In the genomic region with DNA sequence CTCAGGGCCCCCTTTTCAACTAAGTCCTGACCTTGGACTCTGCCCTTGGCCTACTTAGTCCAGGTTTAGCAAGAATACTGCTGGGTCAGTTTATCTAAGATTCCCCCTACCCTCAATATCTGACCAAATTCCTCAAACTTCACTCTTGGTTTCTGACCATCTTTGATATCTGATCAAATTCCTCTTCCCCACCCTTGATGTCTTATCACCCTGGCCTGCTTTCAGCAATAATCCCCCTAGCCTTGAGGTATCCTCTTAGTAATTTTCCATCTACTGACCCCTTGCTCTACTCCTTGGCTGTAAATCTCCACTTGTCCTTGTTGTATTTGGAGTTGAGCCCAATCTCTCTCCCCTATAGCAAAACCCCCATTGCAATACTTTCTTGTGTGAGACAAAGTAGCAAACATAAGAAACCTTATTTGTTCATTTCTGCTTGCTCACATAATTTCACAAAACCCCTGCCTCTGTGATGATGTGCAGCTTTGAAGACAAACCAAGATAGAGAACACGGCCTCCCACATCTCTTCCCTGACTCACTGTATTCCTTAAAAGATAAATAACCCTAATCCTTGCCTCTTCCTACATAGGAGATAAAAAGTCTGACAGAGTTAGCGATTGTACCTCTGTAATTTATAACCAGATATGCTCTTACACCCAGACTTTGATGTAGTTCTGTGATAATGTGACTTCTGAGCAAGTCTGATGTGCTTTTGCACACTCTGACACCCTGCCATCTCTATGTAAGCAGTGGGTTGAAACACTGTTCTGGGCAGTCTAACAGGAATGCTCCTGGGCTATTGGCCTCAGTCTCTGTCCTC, we compare ENCODE assay signal across 15 cellular contexts. TPM values are rescaled to one million over a fixed set of nuclear protein-coding genes. Genes with fewer than 3 reads are reported as not detected.
"Had no signal": no experiment of that assay in that cellular context is flagged by ENCODE, and none has a peak within 500 bp of the region (broad histone marks: within the 10 kb centered on the region; RNA-seq: fewer than 3 reads in every experiment).

No MANE protein-coding gene starts in this region.

- H3K9me3 ChIP-seq: right atrium auricular region, tibial nerve, vagina had no signal

- DNase-seq: activated CD8-positive, alpha-beta memory T cell treated with anti-CD3 and anti-CD28 coated beads, Interleukin-2, amount 50 U/mL, for 48 hours; activated CD8-positive, alpha-beta T cell treated with anti-CD3 and anti-CD28 coated beads for 36 hours; activated naive CD4-positive, alpha-beta T cell; activated naive CD8-positive, alpha-beta T cell treated with anti-CD3 and anti-CD28 coated beads, Interleukin-2, amount 50 U/mL, for 24 hours; central memory CD4-positive, alpha-beta T cell; effector memory CD8-positive, alpha-beta T cell; glutamatergic neuron; immature natural killer cell; mesendoderm; SW 1271 had no signal

- H3K36me3 ChIP-seq: right atrium auricular region, tibial nerve, vagina had no signal

- H3K27ac ChIP-seq: right atrium auricular region, tibial nerve, vagina had no signal

- H3K4me3 ChIP-seq: right atrium auricular region, tibial nerve, vagina had no signal

- ATAC-seq: activated CD8-positive, alpha-beta T cell treated with anti-CD3 and anti-CD28 coated beads for 36 hours; activated naive CD8-positive, alpha-beta T cell treated with anti-CD3 and anti-CD28 coated beads, Interleukin-2, amount 50 U/mL, for 24 hours; effector memory CD8-positive, alpha-beta T cell; left lobe of liver; stimulated activated effector memory CD8-positive, alpha-beta T cell treated with anti-CD3 and anti-CD28 coated beads, Interleukin-12 subunit alpha, Interleukin-12 subunit beta, amount 100 ng/mL, for 72 hours had no signal

- H3K27me3 ChIP-seq: right atrium auricular region, tibial nerve, vagina had no signal

- H3K4me1 ChIP-seq: right atrium auricular region, tibial nerve, vagina had no signal

RNA-seq across cellular contexts. Expression of gene IYD, which starts 13.8 kb away (rescaled TPM):
- polyA plus RNA-seq: immature natural killer cell had no signal
